ENCODE assay signal across 1 cellular context in genomic region chr11:40293655-40294342, GRCh38.
A peak's percentile ranks its signal among the peaks of the same experiment; 100 is the strongest.
TF ChIP-seq lines count a peak whose summit lies in the region.

No MANE protein-coding gene starts in this region.

TF ChIP-seq in HepG2, 621 proteins besides CTCF, POLR2A, EP300 and RAD21 (continued from another document):
- TF ChIP-seq, protein P1, sequence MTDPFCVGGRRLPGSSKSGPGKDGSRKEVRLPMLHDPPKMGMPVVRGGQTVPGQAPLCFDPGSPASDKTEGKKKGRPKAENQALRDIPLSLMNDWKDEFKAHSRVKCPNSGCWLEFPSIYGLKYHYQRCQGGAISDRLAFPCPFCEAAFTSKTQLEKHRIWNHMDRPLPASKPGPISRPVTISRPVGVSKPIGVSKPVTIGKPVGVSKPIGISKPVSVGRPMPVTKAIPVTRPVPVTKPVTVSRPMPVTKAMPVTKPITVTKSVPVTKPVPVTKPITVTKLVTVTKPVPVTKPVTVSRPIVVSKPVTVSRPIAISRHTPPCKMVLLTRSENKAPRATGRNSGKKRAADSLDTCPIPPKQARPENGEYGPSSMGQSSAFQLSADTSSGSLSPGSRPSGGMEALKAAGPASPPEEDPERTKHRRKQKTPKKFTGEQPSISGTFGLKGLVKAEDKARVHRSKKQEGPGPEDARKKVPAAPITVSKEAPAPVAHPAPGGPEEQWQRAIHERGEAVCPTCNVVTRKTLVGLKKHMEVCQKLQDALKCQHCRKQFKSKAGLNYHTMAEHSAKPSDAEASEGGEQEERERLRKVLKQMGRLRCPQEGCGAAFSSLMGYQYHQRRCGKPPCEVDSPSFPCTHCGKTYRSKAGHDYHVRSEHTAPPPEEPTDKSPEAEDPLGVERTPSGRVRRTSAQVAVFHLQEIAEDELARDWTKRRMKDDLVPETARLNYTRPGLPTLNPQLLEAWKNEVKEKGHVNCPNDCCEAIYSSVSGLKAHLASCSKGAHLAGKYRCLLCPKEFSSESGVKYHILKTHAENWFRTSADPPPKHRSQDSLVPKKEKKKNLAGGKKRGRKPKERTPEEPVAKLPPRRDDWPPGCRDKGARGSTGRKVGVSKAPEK (CRISPR knock-in tag; IDR thresholded peaks at IDR 0.05; ENCODE audit: borderline replicate concordance), result peak; percentile 87; the same call in 1 of the 2 replicates
- peak; percentile 87 for TF ChIP-seq ZNF652 (CRISPR knock-in tag; IDR thresholded peaks at IDR 0.05; ENCODE audit: borderline replicate concordance, low read depth)
- TF ChIP-seq, protein P2, sequence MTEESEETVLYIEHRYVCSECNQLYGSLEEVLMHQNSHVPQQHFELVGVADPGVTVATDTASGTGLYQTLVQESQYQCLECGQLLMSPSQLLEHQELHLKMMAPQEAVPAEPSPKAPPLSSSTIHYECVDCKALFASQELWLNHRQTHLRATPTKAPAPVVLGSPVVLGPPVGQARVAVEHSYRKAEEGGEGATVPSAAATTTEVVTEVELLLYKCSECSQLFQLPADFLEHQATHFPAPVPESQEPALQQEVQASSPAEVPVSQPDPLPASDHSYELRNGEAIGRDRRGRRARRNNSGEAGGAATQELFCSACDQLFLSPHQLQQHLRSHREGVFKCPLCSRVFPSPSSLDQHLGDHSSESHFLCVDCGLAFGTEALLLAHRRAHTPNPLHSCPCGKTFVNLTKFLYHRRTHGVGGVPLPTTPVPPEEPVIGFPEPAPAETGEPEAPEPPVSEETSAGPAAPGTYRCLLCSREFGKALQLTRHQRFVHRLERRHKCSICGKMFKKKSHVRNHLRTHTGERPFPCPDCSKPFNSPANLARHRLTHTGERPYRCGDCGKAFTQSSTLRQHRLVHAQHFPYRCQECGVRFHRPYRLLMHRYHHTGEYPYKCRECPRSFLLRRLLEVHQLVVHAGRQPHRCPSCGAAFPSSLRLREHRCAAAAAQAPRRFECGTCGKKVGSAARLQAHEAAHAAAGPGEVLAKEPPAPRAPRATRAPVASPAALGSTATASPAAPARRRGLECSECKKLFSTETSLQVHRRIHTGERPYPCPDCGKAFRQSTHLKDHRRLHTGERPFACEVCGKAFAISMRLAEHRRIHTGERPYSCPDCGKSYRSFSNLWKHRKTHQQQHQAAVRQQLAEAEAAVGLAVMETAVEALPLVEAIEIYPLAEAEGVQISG (CRISPR knock-in tag; IDR thresholded peaks at IDR 0.05), result 0 out of 2 replicates have a peak, but pooled peaks have one; percentile 17
- no peak for TF ChIP-seq U2AF1 (optimal IDR thresholded peaks at IDR 0.05; ENCODE audit: low read depth, low read length)
- TF ChIP-seq SMC3 (IDR thresholded peaks at IDR 0.05; ENCODE audit: low read length), result peak; percentile 65
- TF ChIP-seq ZNF124 (CRISPR knock-in tag; IDR thresholded peaks at IDR 0.05), result 0 out of 2 replicates have a peak, but pooled peaks have one; percentile 36
- TF ChIP-seq NFIB (CRISPR knock-in tag; IDR thresholded peaks at IDR 0.05; ENCODE audit: borderline replicate concordance), result no peak
- no peak for TF ChIP-seq TAF1 (CRISPR knock-in tag; IDR thresholded peaks at IDR 0.05)
- no peak for TF ChIP-seq ZSCAN5A (CRISPR knock-in tag; IDR thresholded peaks at IDR 0.05; ENCODE audit: borderline replicate concordance)
- 0 out of 2 replicates have a peak, but pooled peaks have one; percentile 30 for TF ChIP-seq ZGPAT (CRISPR knock-in tag; IDR thresholded peaks at IDR 0.05)
- no peak for TF ChIP-seq TBL1XR1 (IDR thresholded peaks at IDR 0.05; ENCODE audit: borderline replicate concordance, low read length, partially characterized antibody)
- TF ChIP-seq, protein P3, sequence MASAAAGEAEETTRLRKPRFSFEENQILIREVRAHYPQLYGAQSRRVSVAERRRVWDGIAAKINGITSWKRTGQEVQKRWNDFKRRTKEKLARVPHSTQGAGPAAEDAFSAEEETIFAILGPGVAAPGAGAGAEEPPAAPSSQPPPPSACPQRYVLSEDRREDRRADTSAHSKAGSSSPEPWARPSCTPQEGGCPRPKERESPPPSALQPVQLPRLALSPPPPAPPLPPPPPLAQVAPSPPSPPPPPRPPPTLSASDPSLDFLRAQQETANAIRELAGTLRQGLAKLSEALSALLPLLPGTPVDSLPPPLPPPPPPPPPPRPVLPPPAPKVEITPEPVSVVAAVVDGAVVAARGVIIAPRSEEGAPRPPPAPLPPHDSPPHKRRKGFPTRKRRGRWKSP (CRISPR knock-in tag; IDR thresholded peaks at IDR 0.05), result peak; percentile 52; the same call in 1 of the 2 replicates
- TF ChIP-seq KLF16 (CRISPR knock-in tag; IDR thresholded peaks at IDR 0.05), result 0 out of 4 replicates have a peak, but pooled peaks of 1 of the 2 experiments have one; percentile 23
- TF ChIP-seq ZBTB42 (CRISPR knock-in tag; IDR thresholded peaks at IDR 0.05), result no peak
- peak; percentile 50; the same call in 1 of the 2 replicates for TF ChIP-seq CEBPG (CRISPR knock-in tag; IDR thresholded peaks at IDR 0.05)
- TF ChIP-seq ZNF614 (CRISPR knock-in tag; IDR thresholded peaks at IDR 0.05; ENCODE audit: borderline replicate concordance), result 0 out of 2 replicates have a peak, but pooled peaks have one; percentile 24
- 0 out of 2 replicates have a peak, but pooled peaks have one; percentile 16 for TF ChIP-seq RXRB (CRISPR knock-in tag; IDR thresholded peaks at IDR 0.05; ENCODE audit: borderline replicate concordance)
- TF ChIP-seq, protein P4, sequence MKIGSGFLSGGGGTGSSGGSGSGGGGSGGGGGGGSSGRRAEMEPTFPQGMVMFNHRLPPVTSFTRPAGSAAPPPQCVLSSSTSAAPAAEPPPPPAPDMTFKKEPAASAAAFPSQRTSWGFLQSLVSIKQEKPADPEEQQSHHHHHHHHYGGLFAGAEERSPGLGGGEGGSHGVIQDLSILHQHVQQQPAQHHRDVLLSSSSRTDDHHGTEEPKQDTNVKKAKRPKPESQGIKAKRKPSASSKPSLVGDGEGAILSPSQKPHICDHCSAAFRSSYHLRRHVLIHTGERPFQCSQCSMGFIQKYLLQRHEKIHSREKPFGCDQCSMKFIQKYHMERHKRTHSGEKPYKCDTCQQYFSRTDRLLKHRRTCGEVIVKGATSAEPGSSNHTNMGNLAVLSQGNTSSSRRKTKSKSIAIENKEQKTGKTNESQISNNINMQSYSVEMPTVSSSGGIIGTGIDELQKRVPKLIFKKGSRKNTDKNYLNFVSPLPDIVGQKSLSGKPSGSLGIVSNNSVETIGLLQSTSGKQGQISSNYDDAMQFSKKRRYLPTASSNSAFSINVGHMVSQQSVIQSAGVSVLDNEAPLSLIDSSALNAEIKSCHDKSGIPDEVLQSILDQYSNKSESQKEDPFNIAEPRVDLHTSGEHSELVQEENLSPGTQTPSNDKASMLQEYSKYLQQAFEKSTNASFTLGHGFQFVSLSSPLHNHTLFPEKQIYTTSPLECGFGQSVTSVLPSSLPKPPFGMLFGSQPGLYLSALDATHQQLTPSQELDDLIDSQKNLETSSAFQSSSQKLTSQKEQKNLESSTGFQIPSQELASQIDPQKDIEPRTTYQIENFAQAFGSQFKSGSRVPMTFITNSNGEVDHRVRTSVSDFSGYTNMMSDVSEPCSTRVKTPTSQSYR (CRISPR knock-in tag; IDR thresholded peaks at IDR 0.05; ENCODE audit: borderline replicate concordance), result 0 out of 2 replicates have a peak, but pooled peaks have one; percentile 9
- TF ChIP-seq ERF (CRISPR knock-in tag; IDR thresholded peaks at IDR 0.05), result 0 out of 2 replicates have a peak, but pooled peaks have one; percentile 21
- TF ChIP-seq IRF2 (CRISPR knock-in tag; IDR thresholded peaks at IDR 0.05), result 0 out of 2 replicates have a peak, but pooled peaks have one; percentile 41
- no peak for TF ChIP-seq ZNF264 (CRISPR knock-in tag; IDR thresholded peaks at IDR 0.05)
- TF ChIP-seq KDM2A (CRISPR knock-in tag; IDR thresholded peaks at IDR 0.05; ENCODE audit: borderline replicate concordance, low read depth), result peak; percentile 17; the same call in 1 of the 2 replicates
- TF ChIP-seq MTF1 (CRISPR knock-in tag; IDR thresholded peaks at IDR 0.05), result no peak
- TF ChIP-seq HOMEZ (CRISPR knock-in tag; IDR thresholded peaks at IDR 0.05; ENCODE audit: low read depth), result 0 out of 2 replicates have a peak, but pooled peaks have one; percentile 29
- no peak for TF ChIP-seq JUND (CRISPR knock-in tag; IDR thresholded peaks at IDR 0.05)
- TF ChIP-seq RARG (CRISPR knock-in tag; IDR thresholded peaks at IDR 0.05; ENCODE audit: low read depth), result no peak
- TF ChIP-seq ZNF773 (CRISPR knock-in tag; IDR thresholded peaks at IDR 0.05; ENCODE audit: borderline replicate concordance), result no peak
- peak; percentile 42; the same call in 1 of the 2 replicates for TF ChIP-seq ZNF501 (CRISPR knock-in tag; IDR thresholded peaks at IDR 0.05)
- peak; percentile 79 for TF ChIP-seq NFYC (CRISPR knock-in tag; IDR thresholded peaks at IDR 0.05)
- no peak for TF ChIP-seq THAP11 (CRISPR knock-in tag; IDR thresholded peaks at IDR 0.05)
- 0 out of 2 replicates have a peak, but pooled peaks have one; percentile 11 for TF ChIP-seq ZNF644 (CRISPR knock-in tag; IDR thresholded peaks at IDR 0.05; ENCODE audit: low read depth)
- TF ChIP-seq ZNF747 (CRISPR knock-in tag; IDR thresholded peaks at IDR 0.05; ENCODE audit: borderline replicate concordance), result no peak
- no peak for TF ChIP-seq REPIN1 (CRISPR knock-in tag; IDR thresholded peaks at IDR 0.05; ENCODE audit: borderline replicate concordance, low read depth)
- no peak for TF ChIP-seq ZSCAN22 (CRISPR knock-in tag; IDR thresholded peaks at IDR 0.05)
- peak; percentile 50 for TF ChIP-seq XRCC5 (optimal IDR thresholded peaks at IDR 0.05; ENCODE audit: low read length)
- 0 out of 2 replicates have a peak, but pooled peaks have one; percentile 27 for TF ChIP-seq DMAP1 (CRISPR knock-in tag; IDR thresholded peaks at IDR 0.05)
- TF ChIP-seq, protein P5, sequence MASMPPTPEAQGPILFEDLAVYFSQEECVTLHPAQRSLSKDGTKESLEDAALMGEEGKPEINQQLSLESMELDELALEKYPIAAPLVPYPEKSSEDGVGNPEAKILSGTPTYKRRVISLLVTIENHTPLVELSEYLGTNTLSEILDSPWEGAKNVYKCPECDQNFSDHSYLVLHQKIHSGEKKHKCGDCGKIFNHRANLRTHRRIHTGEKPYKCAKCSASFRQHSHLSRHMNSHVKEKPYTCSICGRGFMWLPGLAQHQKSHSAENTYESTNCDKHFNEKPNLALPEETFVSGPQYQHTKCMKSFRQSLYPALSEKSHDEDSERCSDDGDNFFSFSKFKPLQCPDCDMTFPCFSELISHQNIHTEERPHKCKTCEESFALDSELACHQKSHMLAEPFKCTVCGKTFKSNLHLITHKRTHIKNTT (CRISPR knock-in tag; IDR thresholded peaks at IDR 0.05), result no peak
TF ChIP-seq in HepG2: peak in this region for 28.
